ENCODE assay signal across 25 cellular contexts in genomic region chr5:14577964-14578363, GRCh38. TPM values are rescaled to one million over a fixed set of nuclear protein-coding genes. Genes with fewer than 3 reads are reported as not detected.
A peak's percentile ranks its signal among the peaks of the same experiment; 100 is the strongest.
DNase-seq lines count a peak whose midpoint lies in the region; ATAC-seq and TF ChIP-seq lines count a peak whose summit lies in the region.
"Had no signal": no experiment of that assay in that cellular context is flagged by ENCODE, and none has a peak within 500 bp of the region (broad histone marks: within the 10 kb centered on the region; RNA-seq: fewer than 3 reads in every experiment).

No MANE protein-coding gene starts in this region.

- peaks cover 11% of the 10 kb centered on the region for H3K4me1 Mint-ChIP-seq in WTC11

- DNase-seq in NCI-H2171 treated with DMSO at 0.1 percent for 48 hours (lab: John Stamatoyannopoulos, UW) (peak; percentile 12), NCI-H2171 (lab: John Stamatoyannopoulos, UW) (no peak), HT1080 (ENCODE audit: low read depth) (peak; percentile 54), WTC11 (ENCODE audit: low spot score) (no peak), testis (peak; percentile 65)
- DNase-seq: 8988T; AML-193; C1 segment of cervical spinal cord; Calu3; CD8-positive, alpha-beta T cell; DMS79; MG63; NCI-H1048; NCI-H1417 treated with DMSO at 0.1 percent for 48 hours; NCI-H187 treated with DMSO at 0.1 percent for 48 hours; NCI-H2107; NCI-H226; NCI-H510A treated with DMSO at 0.1 percent for 48 hours; OCI-M1; Right ventricle myocardium superior had no signal

- peaks cover 42% of the 10 kb centered on the region for H3K27me3 Mint-ChIP-seq in WTC11 (ENCODE audit: low read depth)

- no peaks in the 10 kb centered on the region for H3K9me3 ChIP-seq in testis

- no peak overlapping the region for H3K27ac Mint-ChIP-seq in WTC11
- H3K27ac Mint-ChIP-seq: CD8-positive, alpha-beta T cell; H9; IgD-negative memory B cell; T-helper 1 cell treated with Interleukin-12 subunit alpha and Interleukin-12 subunit beta and Interleukin-4 antibody, amounts not matched to agents 30 μg/mL and 1 μg/mL, for 36 hours had no signal

- POLR2A ChIA-PET in WTC11 (lab: Charles Lee) = no interaction called here

- CTCF ChIA-PET in WTC11 (lab: Charles Lee) = interaction anchor here (0.7 to 2.0 kb wide), 3 partner anchors 15 to 73 kb away, joined by 3 to 11 read pairs (median 3); no protein-coding TSS in a partner anchor

- ATAC-seq in WTC11 (no peak), HG02678 (IDR thresholded peaks at IDR 0.05; ENCODE audit: unreplicated experiment) (no peak), HG02623 (IDR thresholded peaks at IDR 0.05; ENCODE audit: unreplicated experiment) (no peak)
- ATAC-seq: CD8-positive, alpha-beta T cell had no signal

- WGBS in testis, 2 donors = 71 to 74% methylated on average over 4 of the region's 4 CpGs

- H3K4me3 ChIP-seq in testis = peak overlapping the region in 1 of 2 donors; percentile 44
- H3K4me3 ChIP-seq: MG63 had no signal

- TF ChIP-seq CTCF in WTC11 (IDR thresholded peaks at IDR 0.05) (no peak), testis (IDR thresholded peaks at IDR 0.05) (no peak)

- TF ChIP-seq POLR2A in testis (IDR thresholded peaks at IDR 0.05) = no peak

- no peak overlapping the region for H3K4me3 Mint-ChIP-seq in WTC11
- H3K4me3 Mint-ChIP-seq: CD8-positive, alpha-beta T cell; H9; IgD-negative memory B cell; T-helper 1 cell treated with Interleukin-12 subunit alpha and Interleukin-12 subunit beta and Interleukin-4 antibody, amounts not matched to agents 30 μg/mL and 1 μg/mL, for 36 hours had no signal

- intact Hi-C loops in testis (cut with DNase I; ENCODE audit: low total_unique reads) = no loop called here

- no peak overlapping the region for H3K27ac ChIP-seq in testis

- H3K9me3 Mint-ChIP-seq in WTC11 = peaks cover 20% of the 10 kb centered on the region
- H3K9me3 Mint-ChIP-seq: CD8-positive, alpha-beta T cell; IgD-negative memory B cell; T-helper 1 cell treated with Interleukin-12 subunit alpha and Interleukin-12 subunit beta and Interleukin-4 antibody, amounts not matched to agents 30 μg/mL and 1 μg/mL, for 36 hours had no signal

- H3K4me1 ChIP-seq in testis = no peaks in the 10 kb centered on the region

- H3K36me3 ChIP-seq in testis (ENCODE audit: low read depth, missing control alignments) = no peaks in the 10 kb centered on the region
- H3K36me3 ChIP-seq: MG63 had no signal

- no peaks in the 10 kb centered on the region for H3K27me3 ChIP-seq in testis

- H3K36me3 Mint-ChIP-seq in WTC11 = no peaks in the 10 kb centered on the region

TF ChIP-seq in WTC11, 78 proteins besides CTCF, POLR2A, EP300 and RAD21:
- TF ChIP-seq NFYB (CRISPR knock-in tag; conservative IDR thresholded peaks at IDR 0.05; ENCODE audit: low read depth) = 0 out of 2 replicates have a peak, but pooled peaks have one; percentile 49
- no peak for TF ChIP-seq PRRX2 (CRISPR knock-in tag; IDR thresholded peaks at IDR 0.05)

RNA-seq across cellular contexts. Expression of gene OTULINL, which starts 3.6 kb away (rescaled TPM):
- total RNA-seq in HT1080 (2014; rRNA removed; shearing (Covaris generic)) = 7.0 and 7.1 TPM in 2 replicates
- polyA plus RNA-seq in HT1080 (2015; cell fraction: cytosol; rRNA removed) = 2.2 and 2.5 TPM in 2 replicates
- 1.1 and 1.4 TPM in 2 replicates for polyA plus RNA-seq in HT1080 (2015; cell fraction: nucleus; rRNA removed)
- total RNA-seq in WTC11 (2021) (6.6 to 12.3 TPM (median 10.6 TPM) in 3 replicates), testis (10 to 100 TPM; 10.5 to 11.3 TPM)
- polyA plus RNA-seq in testis (ENCODE audit: insufficient read depth, low read depth, low replicate concordance) = 10.2 TPM

Comparison
In these comparisons a context has a peak if more than half of its experiments do, and no peak if none do; other contexts are left out.
1. DNase-seq: peak in NCI-H2171 treated with DMSO at 0.1 percent for 48 hours (single experiment), HT1080 (single experiment) and testis (single experiment); none in NCI-H2171 (single experiment) and WTC11 (single experiment).